8 cellular contexts compared by ENCODE assay signal in genomic region chr2:46632349-46632748, GRCh38. TPM values are rescaled to one million over a fixed set of nuclear protein-coding genes. Genes with fewer than 3 reads are reported as not detected.
DNase-seq lines count a peak whose midpoint lies in the region; ATAC-seq and TF ChIP-seq lines count a peak whose summit lies in the region.

No MANE protein-coding gene starts in this region.

- H3K9me3 Mint-ChIP-seq in endothelial cell (ENCODE audit: unreplicated experiment): no peaks in the 10 kb centered on the region
- no peaks in the 10 kb centered on the region for H3K9me3 Mint-ChIP-seq in neural progenitor cell

- H3K79me2 ChIP-seq in neural progenitor cell (ENCODE audit: low read depth): no peaks in the 10 kb centered on the region

- H3K36me3 ChIP-seq in A673 (ENCODE audit: insufficient read depth, low read length, poor library complexity, severe bottlenecking): no peaks in the 10 kb centered on the region
- H3K36me3 ChIP-seq in neural progenitor cell: no peaks in the 10 kb centered on the region

- no TSS peak for BruUV-seq in A673 (replicated peaks; lab: Mats Ljungman, UMichigan)

- intact Hi-C loops in A673 (cut with micrococcal nuclease; ENCODE audit: unreplicated experiment): loop anchor here (2.0 to 10.0 kb wide), 2 partner anchors 244 to 692 kb away; no protein-coding TSS in a partner anchor

- H3K9me3 ChIP-seq in A673 (ENCODE audit: low read depth, low read length, poor library complexity, severe bottlenecking) (no peaks in the 10 kb centered on the region), neural progenitor cell (ENCODE audit: low read depth) (no peaks in the 10 kb centered on the region)

- ATAC-seq in HG02588 (IDR thresholded peaks at IDR 0.05; ENCODE audit: unreplicated experiment) (no peak), HG03432 (IDR thresholded peaks at IDR 0.05; ENCODE audit: unreplicated experiment) (no peak)

- H3K27ac ChIP-seq in A673 (ENCODE audit: low read depth, low read length, poor library complexity, severe bottlenecking): no peak overlapping the region
- H3K27ac ChIP-seq in neural progenitor cell: no peak overlapping the region

- H3K4me3 Mint-ChIP-seq in endothelial cell (ENCODE audit: unreplicated experiment) (no peak overlapping the region), neural progenitor cell (no peak overlapping the region)

- H3K4me1 ChIP-seq in A673 (ENCODE audit: insufficient read depth, low read length, poor library complexity, severe bottlenecking) (no peaks in the 10 kb centered on the region), neural progenitor cell (no peaks in the 10 kb centered on the region)

- no peak overlapping the region for H3K4me3 ChIP-seq in A673 (ENCODE audit: low read depth, low read length, poor library complexity, severe bottlenecking)
- H3K4me3 ChIP-seq in neural progenitor cell: no peak overlapping the region

- H3K4me2 ChIP-seq in neural progenitor cell: no peak overlapping the region

- H3F3A ChIP-seq in neural progenitor cell (ENCODE audit: low read depth): no peaks in the 10 kb centered on the region

- TF ChIP-seq CTCF in A673 (conservative IDR thresholded peaks at IDR 0.05; ENCODE audit: low read depth, low read length) (peak; percentile 62), GM10248 (IDR thresholded peaks at IDR 0.05; ENCODE audit: control extremely low read depth, extremely low read depth, low read depth, missing control alignments) (peak; percentile 34), endothelial cell (IDR thresholded peaks at IDR 0.05; ENCODE audit: unreplicated experiment) (peak; percentile 52), neural progenitor cell (IDR thresholded peaks at IDR 0.05) (peak; percentile 58)

- H4K20me1 ChIP-seq in neural progenitor cell (ENCODE audit: low read depth): no peaks in the 10 kb centered on the region

- H3K9ac ChIP-seq in neural progenitor cell: no peak overlapping the region

- H3K4me1 Mint-ChIP-seq in endothelial cell (ENCODE audit: unreplicated experiment) (no peaks in the 10 kb centered on the region), neural progenitor cell (no peaks in the 10 kb centered on the region)

- CTCF ChIA-PET in A673 (lab: Charles Lee) (no interaction called here), GM10248 (lab: Yijun Ruan, JAX) (interaction anchor here (2.5 kb wide), 1 partner anchor 18 kb away, joined by 8 read pairs; no protein-coding TSS in a partner anchor)

- DNase-seq in A673 (ENCODE audit: low spot score) (peak; percentile 61), GM10248 (ENCODE audit: extremely low spot score) (no peak), NCI-H82 (lab: John Stamatoyannopoulos, UW) (peak; percentile 68), endothelial cell (ENCODE audit: low spot score) (no peak), neural progenitor cell (ENCODE audit: low spot score) (peak; percentile 28), OCI-M2 (lab: John Stamatoyannopoulos, UW; ENCODE audit: unreplicated experiment) (no peak)

- POLR2A ChIA-PET in A673 (lab: Charles Lee; ENCODE audit: low non-redundant PET): no interaction called here
- POLR2A ChIA-PET in GM10248 (lab: Yijun Ruan, JAX): no interaction called here

- no peaks in the 10 kb centered on the region for H3K27me3 ChIP-seq in A673 (replicated peaks; ENCODE audit: insufficient read depth, low read depth, low read length, poor library complexity)
- no peaks in the 10 kb centered on the region for H3K27me3 ChIP-seq in neural progenitor cell

- H3K27ac Mint-ChIP-seq in endothelial cell (ENCODE audit: unreplicated experiment) (no peak overlapping the region), neural progenitor cell (no peak overlapping the region)

- no peaks in the 10 kb centered on the region for H3K36me3 Mint-ChIP-seq in endothelial cell (ENCODE audit: low read depth, unreplicated experiment)
- peaks cover 2% of the 10 kb centered on the region for H3K36me3 Mint-ChIP-seq in neural progenitor cell

- H2AFZ ChIP-seq in neural progenitor cell (replicated peaks): no peak overlapping the region

- H3K27me3 Mint-ChIP-seq in endothelial cell (ENCODE audit: unreplicated experiment): no peaks in the 10 kb centered on the region
- H3K27me3 Mint-ChIP-seq in neural progenitor cell (ENCODE audit: insufficient read depth, low read depth): no peaks in the 10 kb centered on the region

RNA-seq across cellular contexts. Expression of gene CRIPT, which starts 15.3 kb away (rescaled TPM):
- 17.1 and 19.2 TPM in 2 replicates for total RNA-seq in A673 (2021)
- 10.3 TPM for total RNA-seq in endothelial cell (ENCODE audit: unreplicated experiment)
- total RNA-seq in neural progenitor cell (ENCODE audit: low replicate concordance): 20.9 and 27.6 TPM in 2 replicates

RNA-seq across cellular contexts. Expression of gene PIGF, which starts 15.5 kb away (rescaled TPM):
- 22.7 and 30.2 TPM in 2 replicates for total RNA-seq in A673 (2021)
- 23.8 TPM for total RNA-seq in endothelial cell (ENCODE audit: unreplicated experiment)
- total RNA-seq in neural progenitor cell (ENCODE audit: low replicate concordance): 56.8 and 66.4 TPM in 2 replicates

Comparison
In these comparisons a context has a peak if more than half of its experiments do, and no peak if none do; other contexts are left out.
1. DNase-seq: peak in A673 (single experiment), NCI-H82 (single experiment) and neural progenitor cell (single experiment); none in GM10248 (single experiment), endothelial cell (single experiment) and OCI-M2 (single experiment).
2. Peak in every context shown above with its lines, with median percentiles within 50 percentile points of each other: CTCF ChIP-seq.